ENCODE assay signal across 8 cellular contexts in the genomic region with DNA sequence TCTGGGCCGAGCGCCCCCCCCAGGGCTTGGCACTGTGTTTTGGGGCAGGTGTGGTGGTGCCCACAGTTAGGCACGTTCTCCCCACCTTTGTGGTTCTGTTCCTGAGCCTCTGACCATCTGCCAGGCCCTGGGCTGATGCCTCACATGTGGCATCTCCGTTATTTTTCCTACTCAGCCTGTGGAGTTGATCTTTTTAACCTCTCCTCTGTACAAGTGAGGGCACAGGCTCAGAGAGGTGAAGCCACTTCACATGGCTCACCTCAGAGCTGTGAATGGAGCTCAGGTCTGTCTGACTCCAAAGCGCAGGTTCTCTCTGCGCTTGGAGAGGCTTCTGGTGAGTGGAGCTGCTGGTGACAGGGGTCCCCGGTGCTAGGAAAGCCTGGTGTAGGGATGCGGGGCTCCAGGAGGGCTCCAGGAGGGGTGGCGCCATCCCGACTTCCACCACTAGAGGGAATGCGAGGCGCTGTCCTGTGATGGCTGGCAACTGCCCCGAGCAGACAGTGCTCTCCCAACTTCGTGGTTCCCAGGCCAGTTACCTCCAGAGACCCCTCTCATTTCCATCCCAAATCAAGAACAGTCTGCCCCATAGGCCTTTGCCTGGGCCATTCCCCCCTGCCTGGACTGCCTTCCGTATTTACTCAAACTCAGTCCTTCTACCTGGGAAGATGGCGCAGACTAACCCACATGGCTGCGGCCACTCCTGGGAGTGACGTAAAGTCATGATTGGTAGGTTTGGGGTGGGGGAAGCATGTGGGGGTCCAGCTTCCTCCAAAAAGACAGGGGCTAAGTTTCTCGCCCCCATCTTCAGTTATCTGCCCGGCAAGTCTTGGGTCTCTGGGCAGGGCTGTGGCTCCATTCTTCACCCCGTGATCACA. TPM values are rescaled to one million over a fixed set of nuclear protein-coding genes. Genes with fewer than 3 reads are reported as not detected.
DNase-seq lines count a peak whose midpoint lies in the region; ATAC-seq and TF ChIP-seq lines count a peak whose summit lies in the region.

No MANE protein-coding gene starts in this region.

- H3K4me1 ChIP-seq in GM23338 (ENCODE audit: insufficient read depth) (no peaks in the 10 kb centered on the region; the same call in 1 of the 2 replicates), breast epithelium (peaks cover 3 to 16% of the 10 kb centered on the region in 2 donors), liver (ENCODE audit: control insufficient read depth in 4 of 4, insufficient read depth in 4 of 4, low read length in 3 of 4) (peaks cover 2 to 16% (median 7%) of the 10 kb centered on the region in 4 donors)

- H3K9me3 ChIP-seq in breast epithelium = no peaks in the 10 kb centered on the region
- no peaks in the 10 kb centered on the region for H3K9me3 ChIP-seq in liver (ENCODE audit: control insufficient read depth in 4 of 4, low read length in 3 of 4)

- H3K9me3 Mint-ChIP-seq in GM23338 = no peaks in the 10 kb centered on the region; the same call in 2 of the 3 replicates

- no peaks in the 10 kb centered on the region for H3K27me3 ChIP-seq in GM23338 (ENCODE audit: insufficient read depth)
- H3K27me3 ChIP-seq in breast epithelium = no peaks in the 10 kb centered on the region
- H3K27me3 ChIP-seq in liver (ENCODE audit: control insufficient read depth in 4 of 4, insufficient read depth in 4 of 4, low read length in 3 of 4) = no peaks in the 10 kb centered on the region

- peak; percentile 66 to 78 for TF ChIP-seq RAD21 in liver (IDR thresholded peaks at IDR 0.05)

- H3K4me3 Mint-ChIP-seq in GM23338 = no peak overlapping the region

- POLR2A ChIA-PET in AG04449 (lab: Yijun Ruan, JAX) = no interaction called here

- intact Hi-C loops in breast epithelium (cut with DNase I; ENCODE audit: low total_unique reads) = no loop called here

- H3K36me3 Mint-ChIP-seq in GM23338 (ENCODE audit: low read depth) = peaks cover 18% of the 10 kb centered on the region

- no peak overlapping the region for H2AFZ ChIP-seq in GM23338

- TF ChIP-seq CTCF in AG04449 (IDR thresholded peaks at IDR 0.05; ENCODE audit: insufficient read depth, low read length, missing control alignments) = peak; percentile 84
- peak; percentile 64 to 76 for TF ChIP-seq CTCF in GM23338 (conservative IDR thresholded peaks at IDR 0.05; ENCODE audit: low read depth in 2 of 2)
- TF ChIP-seq CTCF in breast epithelium (IDR thresholded peaks at IDR 0.05) = peak in 2 of 3 donors; percentile 49 to 51
- peak; percentile 80 for TF ChIP-seq CTCF in liver (IDR thresholded peaks at IDR 0.05; ENCODE audit: low read depth, low read length, missing input control)

- no peak overlapping the region for H3K9ac ChIP-seq in liver (ENCODE audit: low read depth in 1 of 2, low read length in 2 of 2)

- H3K27ac ChIP-seq in GM23338 (ENCODE audit: low read depth) (no peak overlapping the region), breast epithelium (peak overlapping the region in 1 of 2 donors; percentile 82), liver (ENCODE audit: low read depth in 1 of 2, low read length in 2 of 2) (no peak overlapping the region)

- H3K4me1 Mint-ChIP-seq in GM23338 = peaks cover 24% of the 10 kb centered on the region

- H3K79me2 ChIP-seq in GM23338 (replicated peaks; ENCODE audit: insufficient read depth) = peaks cover 31% of the 10 kb centered on the region

- WGBS in liver = 67% methylated on average over 21 of the region's 21 CpGs

- CTCF ChIA-PET in AG04449 (lab: Yijun Ruan, JAX) = interaction anchor here (0.8 to 4.2 kb wide), 12 partner anchors 8 to 160 kb away, joined by 3 to 23 read pairs (median 4); no protein-coding TSS in a partner anchor

- H3F3A ChIP-seq in GM23338 (replicated peaks; ENCODE audit: low read depth) = peaks cover 4% of the 10 kb centered on the region; the same call in 1 of the 2 replicates

- DNase-seq in AG04449 (ENCODE audit: low read depth, low spot score) = no peak
- peak; percentile 81 for DNase-seq in GM23338 (ENCODE audit: low spot score)
- peak; percentile 56 for DNase-seq in UCSD-AML1 (lab: John Stamatoyannopoulos, UW; ENCODE audit: unreplicated experiment)
- DNase-seq in breast epithelium (ENCODE audit: low spot score in 2 of 2) = no peak
- DNase-seq in stimulated activated naive CD4-positive, alpha-beta T cell (lab: John Stamatoyannopoulos, UW) = peak in 4 of 6 experiments; percentile 16 to 41 (median 22)
- DNase-seq in amniotic stem cell (lab: John Stamatoyannopoulos, UW) = no peak

- H3K27me3 Mint-ChIP-seq in GM23338 (ENCODE audit: insufficient read depth, low read depth, poor library complexity) = peaks cover 15% of the 10 kb centered on the region

- ATAC-seq in GM23338 (peak; percentile 94), HG03469 (IDR thresholded peaks at IDR 0.05; ENCODE audit: unreplicated experiment) (no peak)

- H3K4me2 ChIP-seq in GM23338 = no peak overlapping the region

- peaks cover 13% of the 10 kb centered on the region for H4K20me1 ChIP-seq in GM23338 (replicated peaks; ENCODE audit: insufficient read depth)

- no peak for TF ChIP-seq POLR2A in breast epithelium (IDR thresholded peaks at IDR 0.05)

- H3K9me2 ChIP-seq in GM23338 (ENCODE audit: insufficient read depth) = no peaks in the 10 kb centered on the region

- H3K27ac Mint-ChIP-seq in GM23338 = no peak overlapping the region

- H3K4me3 ChIP-seq in AG04449 (ENCODE audit: low read depth, low read length) (no peak overlapping the region), GM23338 (no peak overlapping the region), breast epithelium (no peak overlapping the region), liver (ENCODE audit: low read depth in 1 of 3, low read length in 3 of 3) (no peak overlapping the region)

- H3K36me3 ChIP-seq in GM23338 (ENCODE audit: insufficient read depth) (no peaks in the 10 kb centered on the region), breast epithelium (no peaks in the 10 kb centered on the region), liver (ENCODE audit: control insufficient read depth in 4 of 4, insufficient read depth in 3 of 4, low read depth in 1 of 4, low read length in 3 of 4) (peaks cover 0 to 11% (median 4%) of the 10 kb centered on the region in 4 donors)

TF ChIP-seq in GM23338, 12 proteins besides CTCF, POLR2A, EP300 and RAD21 (continues in another document):
- TF ChIP-seq, protein P1, sequence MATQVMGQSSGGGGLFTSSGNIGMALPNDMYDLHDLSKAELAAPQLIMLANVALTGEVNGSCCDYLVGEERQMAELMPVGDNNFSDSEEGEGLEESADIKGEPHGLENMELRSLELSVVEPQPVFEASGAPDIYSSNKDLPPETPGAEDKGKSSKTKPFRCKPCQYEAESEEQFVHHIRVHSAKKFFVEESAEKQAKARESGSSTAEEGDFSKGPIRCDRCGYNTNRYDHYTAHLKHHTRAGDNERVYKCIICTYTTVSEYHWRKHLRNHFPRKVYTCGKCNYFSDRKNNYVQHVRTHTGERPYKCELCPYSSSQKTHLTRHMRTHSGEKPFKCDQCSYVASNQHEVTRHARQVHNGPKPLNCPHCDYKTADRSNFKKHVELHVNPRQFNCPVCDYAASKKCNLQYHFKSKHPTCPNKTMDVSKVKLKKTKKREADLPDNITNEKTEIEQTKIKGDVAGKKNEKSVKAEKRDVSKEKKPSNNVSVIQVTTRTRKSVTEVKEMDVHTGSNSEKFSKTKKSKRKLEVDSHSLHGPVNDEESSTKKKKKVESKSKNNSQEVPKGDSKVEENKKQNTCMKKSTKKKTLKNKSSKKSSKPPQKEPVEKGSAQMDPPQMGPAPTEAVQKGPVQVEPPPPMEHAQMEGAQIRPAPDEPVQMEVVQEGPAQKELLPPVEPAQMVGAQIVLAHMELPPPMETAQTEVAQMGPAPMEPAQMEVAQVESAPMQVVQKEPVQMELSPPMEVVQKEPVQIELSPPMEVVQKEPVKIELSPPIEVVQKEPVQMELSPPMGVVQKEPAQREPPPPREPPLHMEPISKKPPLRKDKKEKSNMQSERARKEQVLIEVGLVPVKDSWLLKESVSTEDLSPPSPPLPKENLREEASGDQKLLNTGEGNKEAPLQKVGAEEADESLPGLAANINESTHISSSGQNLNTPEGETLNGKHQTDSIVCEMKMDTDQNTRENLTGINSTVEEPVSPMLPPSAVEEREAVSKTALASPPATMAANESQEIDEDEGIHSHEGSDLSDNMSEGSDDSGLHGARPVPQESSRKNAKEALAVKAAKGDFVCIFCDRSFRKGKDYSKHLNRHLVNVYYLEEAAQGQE (IDR thresholded peaks at IDR 0.05; ENCODE audit: unreplicated experiment) = no peak
- no peak for TF ChIP-seq JUNB (IDR thresholded peaks at IDR 0.05; ENCODE audit: unreplicated experiment)

TF ChIP-seq in liver, 16 proteins besides CTCF, POLR2A, EP300 and RAD21 (continues in another document):
- TF ChIP-seq HNF4G (IDR thresholded peaks at IDR 0.05) (no peak), EGR1 (IDR thresholded peaks at IDR 0.05; ENCODE audit: low read depth in 2 of 2) (no peak)
- TF ChIP-seq, protein P2, sequence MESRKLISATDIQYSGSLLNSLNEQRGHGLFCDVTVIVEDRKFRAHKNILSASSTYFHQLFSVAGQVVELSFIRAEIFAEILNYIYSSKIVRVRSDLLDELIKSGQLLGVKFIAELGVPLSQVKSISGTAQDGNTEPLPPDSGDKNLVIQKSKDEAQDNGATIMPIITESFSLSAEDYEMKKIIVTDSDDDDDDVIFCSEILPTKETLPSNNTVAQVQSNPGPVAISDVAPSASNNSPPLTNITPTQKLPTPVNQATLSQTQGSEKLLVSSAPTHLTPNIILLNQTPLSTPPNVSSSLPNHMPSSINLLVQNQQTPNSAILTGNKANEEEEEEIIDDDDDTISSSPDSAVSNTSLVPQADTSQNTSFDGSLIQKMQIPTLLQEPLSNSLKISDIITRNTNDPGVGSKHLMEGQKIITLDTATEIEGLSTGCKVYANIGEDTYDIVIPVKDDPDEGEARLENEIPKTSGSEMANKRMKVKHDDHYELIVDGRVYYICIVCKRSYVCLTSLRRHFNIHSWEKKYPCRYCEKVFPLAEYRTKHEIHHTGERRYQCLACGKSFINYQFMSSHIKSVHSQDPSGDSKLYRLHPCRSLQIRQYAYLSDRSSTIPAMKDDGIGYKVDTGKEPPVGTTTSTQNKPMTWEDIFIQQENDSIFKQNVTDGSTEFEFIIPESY (IDR thresholded peaks at IDR 0.05) = no peak

RNA-seq across cellular contexts. Expression of a gene that starts 9.9 kb away (rescaled TPM):
- 9.9 and 12.7 TPM in 2 replicates for total RNA-seq in GM23338 (2014; rRNA removed; shearing (Covaris generic))
- 14.9 and 18.0 TPM in 2 replicates for polyA plus RNA-seq in GM23338 (2016; fragmentation: Nextera tagmentation; extraction: Ambion mirVana)
- 10 to 100 TPM in 1 of 3 donors, 1 to 10 TPM in 2; 6.2 to 13.5 (median 8.8) TPM for total RNA-seq in breast epithelium
- 1 to 10 TPM; 5.9 to 8.3 TPM for total RNA-seq in liver
- polyA plus RNA-seq in liver = 1 to 10 TPM; 3.5 to 4.0 TPM

RNA-seq across cellular contexts. Expression of a gene that starts 47.0 kb away (rescaled TPM):
- 20.5 and 23.0 TPM in 2 replicates for total RNA-seq in GM23338 (2014; rRNA removed; shearing (Covaris generic))
- polyA plus RNA-seq in GM23338 (2016; fragmentation: Nextera tagmentation; extraction: Ambion mirVana) (16.2 and 21.0 TPM in 2 replicates), liver (10 to 100 TPM; 10.6 to 11.4 TPM)
- total RNA-seq in breast epithelium (10 to 100 TPM; 21.1 to 31.1 (median 28.2) TPM), liver (10 to 100 TPM; 10.6 to 19.5 TPM)

Comparison
In these comparisons a context has a peak if more than half of its experiments do, and no peak if none do; other contexts are left out.
1. DNase-seq: peak in GM23338 (single experiment), UCSD-AML1 (single experiment) and stimulated activated naive CD4-positive, alpha-beta T cell (4 of 6); none in AG04449 (single experiment), breast epithelium (0 of 2) and amniotic stem cell (single experiment).
2. Peak in every context shown above with its lines, with median percentiles within 50 percentile points of each other: CTCF ChIP-seq.